In genomic region chr16:85798283-85798776, GRCh38 we compare ENCODE assay signal across 8 cellular contexts. TPM values are rescaled to one million over a fixed set of nuclear protein-coding genes. Genes with fewer than 3 reads are reported as not detected.
DNase-seq lines count a peak whose midpoint lies in the region; ATAC-seq and TF ChIP-seq lines count a peak whose summit lies in the region.

No MANE protein-coding gene starts in this region.

- DNase-seq in GM12865 (ENCODE audit: low read depth) (no peak), left ventricle myocardium inferior (no peak), NCI-H2029 treated with DMSO at 0.1 percent for 48 hours (lab: John Stamatoyannopoulos, UW) (no peak), D341Med (ENCODE audit: low spot score) (no peak)
- no peak for DNase-seq in stimulated activated CD4-positive, alpha-beta T cell treated with anti-CD3 and anti-CD28 coated beads, Interleukin-4, amount 100 ng/mL, for 1 hour

- no peaks in the 10 kb centered on the region for H3F3A ChIP-seq in SU-DHL-6 (ENCODE audit: insufficient read depth)

- H3K27ac ChIP-seq in SU-DHL-6 (ENCODE audit: low read depth, low read length): no peak overlapping the region
- H3K27ac ChIP-seq in left ventricle myocardium inferior (replicated peaks): no peak overlapping the region
- no peak overlapping the region for H3K27ac ChIP-seq in skeletal muscle tissue (ENCODE audit: low read depth, low read length)

- H3K9me3 ChIP-seq in SU-DHL-6 (ENCODE audit: insufficient read depth, low read length): no peaks in the 10 kb centered on the region
- no peaks in the 10 kb centered on the region for H3K9me3 ChIP-seq in left ventricle myocardium inferior (replicated peaks)
- no peaks in the 10 kb centered on the region for H3K9me3 ChIP-seq in skeletal muscle tissue (ENCODE audit: control insufficient read depth in 3 of 3, low read length in 3 of 3)

- TF ChIP-seq CTCF in GM12865 (IDR thresholded peaks at IDR 0.05; ENCODE audit: insufficient read depth, low read depth, low read length, missing control alignments) (no peak), SU-DHL-6 (IDR thresholded peaks at IDR 0.05; ENCODE audit: insufficient read depth, low read length, poor library complexity, severe bottlenecking) (no peak), left ventricle myocardium inferior (IDR thresholded peaks at IDR 0.05; ENCODE audit: borderline replicate concordance) (no peak)

- H3K4me1 ChIP-seq in left ventricle myocardium inferior (peaks cover 65% of the 10 kb centered on the region), skeletal muscle tissue (ENCODE audit: control insufficient read depth in 3 of 3, insufficient read depth in 3 of 3, low read length in 3 of 3) (peaks cover 21 to 40% (median 30%) of the 10 kb centered on the region in 3 donors)

- H3K9me2 ChIP-seq in SU-DHL-6 (replicated peaks; ENCODE audit: insufficient read depth, low read length): no peaks in the 10 kb centered on the region

- H3K79me2 ChIP-seq in SU-DHL-6 (ENCODE audit: insufficient read depth, low read length): peaks cover 84% of the 10 kb centered on the region

- H3K9ac ChIP-seq in SU-DHL-6 (ENCODE audit: low read length): peak overlapping the region; percentile 96
- peak overlapping the region; percentile 96 to 97 (median 96) for H3K9ac ChIP-seq in skeletal muscle tissue (ENCODE audit: low read depth in 1 of 3, low read length in 3 of 3)

- H3K36me3 ChIP-seq in SU-DHL-6 (ENCODE audit: low read length) (no peaks in the 10 kb centered on the region), left ventricle myocardium inferior (peaks cover 52% of the 10 kb centered on the region), skeletal muscle tissue (ENCODE audit: control insufficient read depth in 3 of 3, insufficient read depth in 3 of 3, low read length in 3 of 3) (peaks cover 37 to 45% (median 41%) of the 10 kb centered on the region in 3 donors)

- no peak for ATAC-seq in HG02938 (IDR thresholded peaks at IDR 0.05; ENCODE audit: unreplicated experiment)

- peak overlapping the region; percentile 75 for H3K4me3 ChIP-seq in GM12865 (ENCODE audit: low read depth, low read length)
- peak overlapping the region; percentile 94 for H3K4me3 ChIP-seq in SU-DHL-6 (ENCODE audit: insufficient read depth, low read length, poor library complexity, severe bottlenecking)
- peak overlapping the region; percentile 80 for H3K4me3 ChIP-seq in left ventricle myocardium inferior
- H3K4me3 ChIP-seq in skeletal muscle tissue (ENCODE audit: low read length in 3 of 3): peak overlapping the region; percentile 94 to 98 (median 94)

- peak overlapping the region; percentile 93 for H3K4me2 ChIP-seq in SU-DHL-6 (ENCODE audit: low read depth, low read length, poor library complexity, severe bottlenecking)

- no peaks in the 10 kb centered on the region for H3K27me3 ChIP-seq in SU-DHL-6 (ENCODE audit: low read length)
- H3K27me3 ChIP-seq in left ventricle myocardium inferior (ENCODE audit: low read depth): no peaks in the 10 kb centered on the region
- H3K27me3 ChIP-seq in skeletal muscle tissue (ENCODE audit: control insufficient read depth in 3 of 3, insufficient read depth in 3 of 3, low read length in 3 of 3): no peaks in the 10 kb centered on the region

- no peaks in the 10 kb centered on the region for H4K20me1 ChIP-seq in SU-DHL-6 (ENCODE audit: low read depth, low read length)

- H2AFZ ChIP-seq in SU-DHL-6 (ENCODE audit: low read depth, low read length, severe bottlenecking): no peak overlapping the region

- intact Hi-C loops in left ventricle myocardium inferior (cut with micrococcal nuclease): no loop called here

RNA-seq across cellular contexts. Expression of gene EMC8, which starts 1.0 kb away (rescaled TPM):
- total RNA-seq in left ventricle myocardium inferior (22.5 TPM), skeletal muscle tissue (8.9 TPM)

RNA-seq across cellular contexts. Expression of gene COX4I1, which starts 1.2 kb away (rescaled TPM):
- 1,881 TPM for total RNA-seq in left ventricle myocardium inferior
- 332 TPM for total RNA-seq in skeletal muscle tissue

RNA-seq across cellular contexts. Expression of gene C16orf74, which starts 47.4 kb away (rescaled TPM):
- 2.3 TPM for total RNA-seq in left ventricle myocardium inferior
- total RNA-seq in skeletal muscle tissue: 1.0 TPM
